25 cellular contexts compared by ENCODE assay signal in genomic region chr4:153261922-153262321, GRCh38. TPM values are rescaled to one million over a fixed set of nuclear protein-coding genes. Genes with fewer than 3 reads are reported as not detected.
"Had no signal": no experiment of that assay in that cellular context is flagged by ENCODE, and none has a peak within 500 bp of the region (broad histone marks: within the 10 kb centered on the region; RNA-seq: fewer than 3 reads in every experiment).

No MANE protein-coding gene starts in this region.

- H3K4me1 ChIP-seq: breast epithelium, uterus had no signal

- H3K36me3 Mint-ChIP-seq: activated naive CD4-positive, alpha-beta T cell treated with anti-CD3 and anti-CD28 coated beads, Interleukin-2, amount 10 ng/mL, durations not matched to agents 7 days and 5 days; natural killer cell treated with Interleukin-12 subunit alpha and Interleukin-12 subunit beta and Interleukin-15 and Interleukin-18, amount 100 ng/mL, for 72 hours had no signal

- H3K27ac ChIP-seq: esophagus squamous epithelium, tibial artery, VCaP had no signal

- H3K9me3 ChIP-seq: uterus had no signal

- H3K4me3 Mint-ChIP-seq: activated naive CD4-positive, alpha-beta T cell treated with anti-CD3 and anti-CD28 coated beads, Interleukin-2, amount 10 ng/mL, durations not matched to agents 7 days and 5 days; dendritic cell treated with granulocyte-macrophage colony-stimulating factor and Interleukin-4, amounts not matched to agents 40 ng/mL and 50 ng/mL, for 4 days; natural killer cell treated with Interleukin-12 subunit alpha and Interleukin-12 subunit beta and Interleukin-15 and Interleukin-18, amount 100 ng/mL, for 72 hours; stimulated activated naive B cell treated with anti-CD40 and anti-IgM and Interleukin-4, amounts not matched to agents 10 μg/mL and 1 μg/mL and 100 μg/mL, for 72 hours had no signal

- ATAC-seq: left lobe of liver; natural killer cell treated with Interleukin-12 subunit alpha and Interleukin-12 subunit beta and Interleukin-15 and Interleukin-18, amount 100 ng/mL, for 72 hours; stimulated activated naive B cell treated with anti-CD40 and anti-IgM and Interleukin-4, amounts not matched to agents 10 μg/mL and 1 μg/mL and 100 μg/mL, for 72 hours had no signal

- H3K27me3 ChIP-seq: breast epithelium, esophagus squamous epithelium, sigmoid colon, tibial artery, uterus had no signal

- H3K4me3 ChIP-seq: breast epithelium, esophagus squamous epithelium, lung, sigmoid colon, tibial artery, uterus had no signal

- H3K4me1 Mint-ChIP-seq: activated naive CD4-positive, alpha-beta T cell treated with anti-CD3 and anti-CD28 coated beads, Interleukin-2, amount 10 ng/mL, durations not matched to agents 7 days and 5 days; stimulated activated naive B cell treated with anti-CD40 and anti-IgM and Interleukin-4, amounts not matched to agents 10 μg/mL and 1 μg/mL and 100 μg/mL, for 72 hours had no signal

- H3K27ac Mint-ChIP-seq: activated naive CD4-positive, alpha-beta T cell treated with anti-CD3 and anti-CD28 coated beads, Interleukin-2, amount 10 ng/mL, durations not matched to agents 7 days and 5 days; dendritic cell treated with granulocyte-macrophage colony-stimulating factor and Interleukin-4, amounts not matched to agents 40 ng/mL and 50 ng/mL, for 4 days; natural killer cell treated with Interleukin-12 subunit alpha and Interleukin-12 subunit beta and Interleukin-15 and Interleukin-18, amount 100 ng/mL, for 72 hours; stimulated activated naive B cell treated with anti-CD40 and anti-IgM and Interleukin-4, amounts not matched to agents 10 μg/mL and 1 μg/mL and 100 μg/mL, for 72 hours had no signal

- DNase-seq: activated CD4-positive, alpha-beta T cell treated with anti-CD3 and anti-CD28 coated beads for 1 hour; activated CD8-positive, alpha-beta memory T cell treated with anti-CD3 and anti-CD28 coated beads for 24 hours; activated CD8-positive, alpha-beta memory T cell treated with anti-CD3 and anti-CD28 coated beads, Interleukin-2, amount 50 U/mL, for 48 hours; activated effector memory CD4-positive, alpha-beta T cell treated with Interleukin-2 at 50 U/mL for 16 hours; activated naive CD4-positive, alpha-beta T cell treated with anti-CD3 and anti-CD28 coated beads, Interleukin-2, amount 10 ng/mL, durations not matched to agents 7 days and 5 days; activated T-cell treated with anti-CD3 and anti-CD28 coated beads, Interleukin-2, amount 50 U/mL, for 48 hours; aorta; cerebellar nuclear complex; effector memory CD4-positive, alpha-beta T cell; esophagus squamous epithelium; foreskin fibroblast; islet precursor cell; nucleus accumbens; posterior cingulate gyrus; sigmoid colon; stimulated activated naive B cell treated with anti-CD40 and anti-IgM and Interleukin-4, amounts not matched to agents 10 μg/mL and 1 μg/mL and 100 μg/mL, for 72 hours; T-helper 2 cell; tibial artery; uterus had no signal

- H3K36me3 ChIP-seq: breast epithelium, sigmoid colon, tibial artery, uterus had no signal

- H3K9me3 Mint-ChIP-seq: natural killer cell treated with Interleukin-12 subunit alpha and Interleukin-12 subunit beta and Interleukin-15 and Interleukin-18, amount 100 ng/mL, for 72 hours had no signal

RNA-seq across cellular contexts. Expression of gene TRIM2, which starts 57.7 kb away (rescaled TPM):
- total RNA-seq: natural killer cell treated with Interleukin-12 subunit alpha and Interleukin-12 subunit beta and Interleukin-15 and Interleukin-18, amount 100 ng/mL, for 72 hours had no signal
